Comparison of ENCODE assay signal across 9 cellular contexts in the genomic region with DNA sequence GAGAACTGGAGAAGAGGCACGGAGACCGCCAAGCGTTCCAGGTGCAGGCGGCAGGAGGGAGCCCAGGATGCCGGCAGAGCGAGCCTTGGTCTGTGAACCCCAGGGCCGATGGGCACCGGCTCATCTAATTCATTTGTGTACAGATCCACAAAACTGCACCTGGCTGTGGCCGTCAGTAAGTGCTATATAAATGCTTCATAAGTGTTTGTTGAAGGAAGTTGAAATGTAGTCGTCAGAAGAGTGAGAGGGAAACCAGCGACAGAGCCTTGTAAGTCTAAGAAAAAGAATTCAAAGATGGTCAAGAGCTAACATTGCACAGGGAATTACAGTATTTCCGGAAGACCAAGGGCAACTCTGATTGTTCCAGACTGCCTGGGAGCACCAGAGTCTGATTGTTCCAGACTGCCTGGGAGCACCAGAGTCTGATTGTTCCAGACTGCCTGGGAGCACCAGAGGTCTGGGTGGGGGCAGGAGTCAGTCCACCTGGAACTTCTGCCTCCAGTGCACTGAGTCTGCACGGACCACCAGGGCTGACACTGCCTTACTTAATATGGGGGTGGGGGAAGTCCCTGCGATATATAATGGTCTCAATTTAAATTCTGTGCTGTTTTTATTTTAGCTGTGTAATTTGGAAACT.
DNase-seq lines count a peak whose midpoint lies in the region; ATAC-seq and TF ChIP-seq lines count a peak whose summit lies in the region.
"Had no signal": no experiment of that assay in that cellular context is flagged by ENCODE, and none has a peak within 500 bp of the region (broad histone marks: within the 10 kb centered on the region; RNA-seq: fewer than 3 reads in every experiment).

No MANE protein-coding gene starts in this region.

- TF ChIP-seq CTCF in tibial artery (IDR thresholded peaks at IDR 0.05): no peak

- intact Hi-C loops in tibial artery (cut with DNase I; ENCODE audit: low total_unique reads): no loop called here

- H3K4me3 ChIP-seq in effector memory CD4-positive, alpha-beta T cell (ENCODE audit: insufficient read depth, low read depth, low read length, poor library complexity, severe bottlenecking): peak overlapping the region; percentile 41
- no peak overlapping the region for H3K4me3 ChIP-seq in tibial artery

- H3K27me3 ChIP-seq in effector memory CD4-positive, alpha-beta T cell (replicated peaks; ENCODE audit: control insufficient read depth, insufficient read depth, low read length, poor library complexity, severe bottlenecking): no peaks in the 10 kb centered on the region
- H3K27me3 ChIP-seq in tibial artery: no peaks in the 10 kb centered on the region

- no peaks in the 10 kb centered on the region for H3K9me3 ChIP-seq in effector memory CD4-positive, alpha-beta T cell (ENCODE audit: control insufficient read depth, low read length)
- H3K9me3 ChIP-seq in tibial artery: no peaks in the 10 kb centered on the region

- peaks cover 82% of the 10 kb centered on the region for H3K4me1 ChIP-seq in effector memory CD4-positive, alpha-beta T cell (ENCODE audit: control insufficient read depth, insufficient read depth, low read length, poor library complexity, severe bottlenecking)
- H3K4me1 ChIP-seq in tibial artery: peaks cover 0 to 35% (median 21%) of the 10 kb centered on the region in 4 donors

- no peaks in the 10 kb centered on the region for H3K36me3 ChIP-seq in effector memory CD4-positive, alpha-beta T cell (ENCODE audit: control insufficient read depth, insufficient read depth, low read length)
- no peaks in the 10 kb centered on the region for H3K36me3 ChIP-seq in tibial artery

- ATAC-seq in GM21576 (IDR thresholded peaks at IDR 0.05; ENCODE audit: unreplicated experiment): peak; percentile 40
- ATAC-seq in GM21528 (IDR thresholded peaks at IDR 0.05; ENCODE audit: low FRiP score, unreplicated experiment): no peak

- DNase-seq in DMS53 (lab: John Stamatoyannopoulos, UW) (peak; percentile 99), NCI-H526 (lab: John Stamatoyannopoulos, UW) (peak; percentile 40 to 78), tibial artery (no peak), middle frontal gyrus (ENCODE audit: extremely low spot score, low spot score) (no peak)
- DNase-seq in effector memory CD4-positive, alpha-beta T cell: no peak
- DNase-seq in effector CD8-positive, alpha-beta T cell (lab: John Stamatoyannopoulos, UW): no peak
- DNase-seq: SW 1271 had no signal

- peak overlapping the region; percentile 60 for H3K27ac ChIP-seq in effector memory CD4-positive, alpha-beta T cell (ENCODE audit: insufficient read depth, low read length, poor library complexity, severe bottlenecking)
- no peak overlapping the region for H3K27ac ChIP-seq in tibial artery

Comparison
In these comparisons a context has a peak if more than half of its experiments do, and no peak if none do; other contexts are left out.
1. DNase-seq: peak in DMS53 (single experiment) and NCI-H526 (2 of 2); none in effector memory CD4-positive, alpha-beta T cell (0 of 3), effector CD8-positive, alpha-beta T cell (single experiment), tibial artery (0 of 2) and middle frontal gyrus (single experiment).